11 cellular contexts compared by ENCODE assay signal in the genomic region with DNA sequence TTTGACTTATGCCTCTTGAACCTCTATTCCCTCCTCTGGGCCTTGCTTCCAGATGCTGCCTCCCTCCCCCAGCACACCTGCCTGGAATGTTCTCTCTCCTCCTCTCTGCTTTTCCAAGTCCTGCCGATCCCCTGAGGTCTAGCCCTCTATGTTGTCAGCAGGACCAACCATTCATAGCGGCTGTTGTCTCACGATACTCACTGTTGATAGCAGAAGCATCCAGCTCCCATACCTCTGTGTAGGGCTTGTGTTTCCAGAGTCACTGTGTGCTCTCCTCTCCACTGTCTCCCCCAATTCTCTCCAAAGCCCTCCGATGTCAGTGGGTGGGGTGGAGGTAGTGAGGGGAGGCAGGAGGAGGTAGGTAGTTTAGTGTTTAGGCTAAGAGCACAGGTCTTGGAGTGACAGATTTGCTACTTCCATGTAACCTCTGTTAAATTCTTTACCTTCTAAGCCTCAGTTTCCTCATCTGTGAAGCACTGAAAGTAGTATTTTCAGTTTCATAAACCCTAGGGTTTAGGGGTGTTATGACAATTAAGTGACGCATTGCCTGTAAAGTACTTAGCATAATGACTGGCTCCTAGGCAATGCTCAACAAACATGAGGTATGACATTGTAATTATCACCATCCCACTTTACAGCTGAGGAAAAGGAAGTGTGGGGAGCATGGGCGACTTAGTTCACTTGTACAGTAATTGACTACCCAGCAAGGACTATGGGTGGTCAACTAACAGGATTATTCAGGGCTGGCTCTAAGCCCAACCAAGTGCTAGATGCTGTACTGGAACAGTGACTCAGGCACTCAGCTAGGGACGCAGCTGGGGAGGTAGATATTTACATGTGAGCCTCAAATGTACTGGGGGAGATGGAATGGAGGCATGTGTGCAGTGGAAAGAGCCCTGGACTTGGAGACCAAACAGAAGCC.
"Had no signal": no experiment of that assay in that cellular context is flagged by ENCODE, and none has a peak within 500 bp of the region (broad histone marks: within the 10 kb centered on the region; RNA-seq: fewer than 3 reads in every experiment).

No MANE protein-coding gene starts in this region.

- ATAC-seq: T-cell had no signal

- H3K4me1 ChIP-seq: stomach, uterus had no signal

- H3K4me3 ChIP-seq: adrenal gland, ovary, stomach, uterus had no signal

- H3K27me3 ChIP-seq: adrenal gland, ovary, uterus had no signal

- H3K36me3 ChIP-seq: adrenal gland, ovary, stomach, uterus had no signal

- DNase-seq: activated CD4-positive, alpha-beta T cell treated with anti-CD3 and anti-CD28 coated beads, Interleukin-2, amount 10 ng/mL, durations not matched to agents 24 days and 14 days; activated naive CD4-positive, alpha-beta T cell treated with anti-CD3 and anti-CD28 coated beads, Interleukin-2, amount 10 ng/mL, durations not matched to agents 7 days and 5 days; glutamatergic neuron; immature natural killer cell; mesenchymal stem cell; ovary; stimulated activated CD4-positive, alpha-beta T cell treated with anti-CD3 and anti-CD28 coated beads, Interleukin-4, amount 100 ng/mL, for 1 hour; stomach; T-cell; uterus had no signal

- H3K9me3 ChIP-seq: adrenal gland, ovary, stomach, uterus had no signal

- H3K27ac ChIP-seq: adrenal gland, ovary, stomach, uterus had no signal
